12 cellular contexts compared by ENCODE assay signal in genomic region chr1:55816456-55816794, GRCh38.
DNase-seq lines count a peak whose midpoint lies in the region; ATAC-seq and TF ChIP-seq lines count a peak whose summit lies in the region.
"Had no signal": no experiment of that assay in that cellular context is flagged by ENCODE, and none has a peak within 500 bp of the region (broad histone marks: within the 10 kb centered on the region; RNA-seq: fewer than 3 reads in every experiment).

No MANE protein-coding gene starts in this region.

- H3K27ac ChIP-seq in BLaER1 treated with 17β-estradiol and CSF1 and Interleukin-3, amounts not matched to agents 10 nM and 100 nM = no peak overlapping the region
- H3K27ac ChIP-seq in left lung = no peak overlapping the region
- H3K27ac ChIP-seq: epithelial cell of prostate had no signal

- no peaks in the 10 kb centered on the region for H3K9me3 ChIP-seq in BLaER1 treated with 17β-estradiol and CSF1 and Interleukin-3, amounts not matched to agents 10 nM and 100 nM (replicated peaks in 1 of 11)
- no peaks in the 10 kb centered on the region for H3K9me3 ChIP-seq in left lung

- H3K27me3 Mint-ChIP-seq in activated naive CD8-positive, alpha-beta T cell treated with anti-CD3 and anti-CD28 coated beads, Interleukin-2, amount 50 U/mL, for 24 hours = peaks cover 6% of the 10 kb centered on the region

- H3K4me1 ChIP-seq in BLaER1 treated with 17β-estradiol and CSF1 and Interleukin-3, amounts not matched to agents 10 nM and 100 nM = peaks cover 0 to 33% (median 9%) of the 10 kb centered on the region in 10 experiments; a peak in 13 of 20 replicates
- H3K4me1 ChIP-seq in left lung = peaks cover 0 to 6% of the 10 kb centered on the region in 2 donors

- TF ChIP-seq CTCF in left lung (IDR thresholded peaks at IDR 0.05) = no peak

- H3K4me2 ChIP-seq in BLaER1 treated with 17β-estradiol and CSF1 and Interleukin-3, amounts not matched to agents 10 nM and 100 nM = peak overlapping the region in 9 of 11 experiments; percentile 2 to 70 (median 19); a peak in 11 of 22 replicates

- H3K9ac ChIP-seq in BLaER1 treated with 17β-estradiol and CSF1 and Interleukin-3, amounts not matched to agents 10 nM and 100 nM = no peak overlapping the region

- intact Hi-C loops in left lung (cut with DNase I) = no loop called here

- no peak for DNase-seq in activated naive CD8-positive, alpha-beta T cell treated with anti-CD3 and anti-CD28 coated beads, Interleukin-2, amount 50 U/mL, for 24 hours
- no peak for DNase-seq in left lung
- no peak for DNase-seq in SHP77 (lab: John Stamatoyannopoulos, UW)
- DNase-seq in NCI-H2227 (lab: John Stamatoyannopoulos, UW; ENCODE audit: unreplicated experiment) = no peak
- DNase-seq: C1 segment of cervical spinal cord, NCI-H1694, nephron progenitor cell had no signal

- H3K9me3 Mint-ChIP-seq in activated naive CD8-positive, alpha-beta T cell treated with anti-CD3 and anti-CD28 coated beads, Interleukin-2, amount 50 U/mL, for 24 hours = no peaks in the 10 kb centered on the region
- H3K9me3 Mint-ChIP-seq: nephron progenitor cell had no signal

- H3K4me3 ChIP-seq in BLaER1 treated with 17β-estradiol and CSF1 and Interleukin-3, amounts not matched to agents 10 nM and 100 nM = no peak overlapping the region
- no peak overlapping the region for H3K4me3 ChIP-seq in left lung

- H3K4me3 Mint-ChIP-seq in activated naive CD8-positive, alpha-beta T cell treated with anti-CD3 and anti-CD28 coated beads, Interleukin-2, amount 50 U/mL, for 24 hours = no peak overlapping the region
- H3K4me3 Mint-ChIP-seq: nephron progenitor cell had no signal

- H3K27ac Mint-ChIP-seq in activated naive CD8-positive, alpha-beta T cell treated with anti-CD3 and anti-CD28 coated beads, Interleukin-2, amount 50 U/mL, for 24 hours = no peak overlapping the region
- H3K27ac Mint-ChIP-seq: nephron progenitor cell had no signal

- peak; percentile 65 for ATAC-seq in HG03432 (IDR thresholded peaks at IDR 0.05; ENCODE audit: unreplicated experiment)
- peak; percentile 33 for ATAC-seq in activated naive CD8-positive, alpha-beta T cell treated with anti-CD3 and anti-CD28 coated beads, Interleukin-2, amount 50 U/mL, for 24 hours
- ATAC-seq in left lung = peak; percentile 68
- ATAC-seq in HG03135 (IDR thresholded peaks at IDR 0.05; ENCODE audit: unreplicated experiment) = no peak
- ATAC-seq in GM21515 (IDR thresholded peaks at IDR 0.05; ENCODE audit: unreplicated experiment) = no peak

- peaks cover 0 to 20% (median 0%) of the 10 kb centered on the region in 11 experiments; a peak in 4 of 22 replicates for H3K27me3 ChIP-seq in BLaER1 treated with 17β-estradiol and CSF1 and Interleukin-3, amounts not matched to agents 10 nM and 100 nM
- H3K27me3 ChIP-seq in left lung = no peaks in the 10 kb centered on the region

- H4K20me1 ChIP-seq in BLaER1 treated with 17β-estradiol and CSF1 and Interleukin-3, amounts not matched to agents 10 nM and 100 nM = no peaks in the 10 kb centered on the region

- H3K36me3 Mint-ChIP-seq in activated naive CD8-positive, alpha-beta T cell treated with anti-CD3 and anti-CD28 coated beads, Interleukin-2, amount 50 U/mL, for 24 hours (ENCODE audit: low read depth) = no peaks in the 10 kb centered on the region

- H3K4me1 Mint-ChIP-seq in activated naive CD8-positive, alpha-beta T cell treated with anti-CD3 and anti-CD28 coated beads, Interleukin-2, amount 50 U/mL, for 24 hours = peaks cover 5% of the 10 kb centered on the region

- H3K36me3 ChIP-seq in BLaER1 treated with 17β-estradiol and CSF1 and Interleukin-3, amounts not matched to agents 10 nM and 100 nM = no peaks in the 10 kb centered on the region
- H3K36me3 ChIP-seq in left lung = no peaks in the 10 kb centered on the region

Comparison
In these comparisons a context has a peak if more than half of its experiments do, and no peak if none do; other contexts are left out.
1. ATAC-seq: peak in HG03432 (single experiment), activated naive CD8-positive, alpha-beta T cell treated with anti-CD3 and anti-CD28 coated beads, Interleukin-2, amount 50 U/mL, for 24 hours (single experiment) and left lung (single experiment); none in HG03135 (single experiment) and GM21515 (single experiment).